In the genomic region with DNA sequence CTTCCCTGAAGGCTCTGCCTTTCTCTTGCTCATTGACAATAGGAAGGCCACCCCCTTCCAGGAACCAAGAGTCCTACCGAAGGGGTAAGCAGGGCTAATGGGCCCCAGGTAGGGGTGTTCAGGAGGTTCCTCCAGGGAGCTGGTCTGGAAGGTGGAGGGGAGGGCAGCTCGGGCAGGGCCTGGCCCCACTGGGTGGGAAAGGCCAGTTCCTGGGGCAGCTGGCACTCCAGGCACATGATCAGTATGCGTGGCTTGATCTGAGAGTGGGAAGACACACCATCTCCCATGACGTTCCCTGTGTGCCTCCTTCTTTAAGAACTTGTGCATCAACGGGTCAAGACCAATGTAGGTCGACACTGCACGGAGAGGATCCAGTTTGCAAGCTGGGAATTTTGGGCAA, we compare ENCODE assay signal across 7 cellular contexts.
"Had no signal": no experiment of that assay in that cellular context is flagged by ENCODE, and none has a peak within 500 bp of the region (broad histone marks: within the 10 kb centered on the region; RNA-seq: fewer than 3 reads in every experiment).

No MANE protein-coding gene starts in this region.

- H3K9ac ChIP-seq: GM23248 had no signal

- H3K27ac ChIP-seq: GM23248 had no signal

- H2AFZ ChIP-seq: GM23248 had no signal

- DNase-seq: GM23248, GOT3, H7, HFFc6, KG1 had no signal

- H3K9me3 ChIP-seq: HAP-1 had no signal

- H3K36me3 ChIP-seq: HAP-1 had no signal

- H3K4me1 ChIP-seq: HAP-1 had no signal

- ATAC-seq: HCT116 had no signal

- H3K4me3 ChIP-seq: GM23248, HAP-1 had no signal
